Comparison of ENCODE assay signal across 20 cellular contexts in the genomic region with DNA sequence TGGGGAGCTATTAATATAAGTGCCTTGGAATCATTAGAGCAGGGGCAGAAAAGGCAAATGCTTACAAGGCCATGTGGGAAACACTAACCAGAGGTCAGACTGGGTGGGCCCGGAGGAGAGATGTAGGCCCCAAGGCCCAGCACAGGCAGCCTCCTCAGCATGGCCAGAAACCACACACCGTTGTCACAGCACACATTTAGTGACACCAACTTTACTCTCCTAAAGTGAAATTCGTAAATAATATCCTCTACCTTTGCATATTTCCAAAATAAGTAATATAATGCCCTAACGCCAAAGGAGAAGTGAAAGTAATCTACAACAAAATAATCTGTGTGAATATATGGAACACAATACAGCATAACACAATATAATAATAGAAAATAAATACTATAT.
DNase-seq lines count a peak whose midpoint lies in the region; ATAC-seq and TF ChIP-seq lines count a peak whose summit lies in the region.
"Had no signal": no experiment of that assay in that cellular context is flagged by ENCODE, and none has a peak within 500 bp of the region (broad histone marks: within the 10 kb centered on the region; RNA-seq: fewer than 3 reads in every experiment).

No MANE protein-coding gene starts in this region.

- H3K9me2 ChIP-seq in Karpas-422 (replicated peaks; ENCODE audit: insufficient read depth, low read length): no peaks in the 10 kb centered on the region

- DNase-seq in activated effector memory CD4-positive, alpha-beta T cell treated with anti-CD3 and anti-CD28 coated beads, Interleukin-2, amount 50 U/mL, for 16 hours: peak; percentile 13
- DNase-seq in activated effector memory CD4-positive, alpha-beta T cell treated with Interleukin-2 at 50 U/mL for 16 hours: no peak
- DNase-seq in Karpas-422 (peak; percentile 46), germinal center (ENCODE audit: low spot score) (peak; percentile 38), upper lobe of right lung (peak; percentile 8), Kasumi-1 (lab: John Stamatoyannopoulos, UW) (no peak)
- DNase-seq in activated CD8-positive, alpha-beta memory T cell treated with anti-CD3 and anti-CD28 coated beads, Interleukin-2, amount 10 ng/mL, durations not matched to agents 7 days and 5 days: no peak
- DNase-seq: 8988T; CD4-positive, CD25-positive, alpha-beta regulatory T cell; COR-L47; GDM1; KBM-7; NCI-H1048; NCI-H1436 treated with DMSO at 0.1 percent for 48 hours; NCI-H2029; NCI-H345; NCI-H524 treated with DMSO at 0.1 percent for 48 hours; SJCRH30 had no signal

- H3K27me3 Mint-ChIP-seq in activated CD8-positive, alpha-beta memory T cell treated with anti-CD3 and anti-CD28 coated beads, Interleukin-2, amount 10 ng/mL, durations not matched to agents 7 days and 5 days: peaks cover 13% of the 10 kb centered on the region

- TF ChIP-seq CTCF in upper lobe of right lung (IDR thresholded peaks at IDR 0.05): no peak

- H2AFZ ChIP-seq in Karpas-422 (ENCODE audit: low read length): no peak overlapping the region

- H3K27me3 ChIP-seq in Karpas-422 (ENCODE audit: low read length) (no peaks in the 10 kb centered on the region), upper lobe of right lung (no peaks in the 10 kb centered on the region)
- H3K27me3 ChIP-seq: SJCRH30 had no signal

- no peaks in the 10 kb centered on the region for H3K36me3 Mint-ChIP-seq in activated CD8-positive, alpha-beta memory T cell treated with anti-CD3 and anti-CD28 coated beads, Interleukin-2, amount 10 ng/mL, durations not matched to agents 7 days and 5 days

- intact Hi-C loops in upper lobe of right lung (cut with DNase I): no loop called here

- H3K9ac ChIP-seq in Karpas-422 (ENCODE audit: low read length): no peak overlapping the region

- H3K4me1 ChIP-seq in Karpas-422 (ENCODE audit: low read length) (peaks cover 9% of the 10 kb centered on the region), upper lobe of right lung (no peaks in the 10 kb centered on the region)

- H3K4me3 ChIP-seq in Karpas-422 (ENCODE audit: low read length) (no peak overlapping the region), upper lobe of right lung (no peak overlapping the region)
- H3K4me3 ChIP-seq: SJCRH30 had no signal

- H3K4me1 Mint-ChIP-seq in activated CD8-positive, alpha-beta memory T cell treated with anti-CD3 and anti-CD28 coated beads, Interleukin-2, amount 10 ng/mL, durations not matched to agents 7 days and 5 days: no peaks in the 10 kb centered on the region

- H3K9me3 ChIP-seq in Karpas-422 (ENCODE audit: low read length) (no peaks in the 10 kb centered on the region), upper lobe of right lung (no peaks in the 10 kb centered on the region)
- H3K9me3 ChIP-seq: SJCRH30 had no signal

- no peaks in the 10 kb centered on the region for H3K9me3 Mint-ChIP-seq in activated CD8-positive, alpha-beta memory T cell treated with anti-CD3 and anti-CD28 coated beads, Interleukin-2, amount 10 ng/mL, durations not matched to agents 7 days and 5 days (ENCODE audit: low read depth)
- H3K9me3 Mint-ChIP-seq: CD4-positive, CD25-positive, alpha-beta regulatory T cell had no signal

- no peak overlapping the region for H3K4me3 Mint-ChIP-seq in activated CD8-positive, alpha-beta memory T cell treated with anti-CD3 and anti-CD28 coated beads, Interleukin-2, amount 10 ng/mL, durations not matched to agents 7 days and 5 days
- H3K4me3 Mint-ChIP-seq: CD4-positive, CD25-positive, alpha-beta regulatory T cell had no signal

- no peaks in the 10 kb centered on the region for H3K79me2 ChIP-seq in Karpas-422 (ENCODE audit: low read length)

- CTCF ChIA-PET in activated CD8-positive, alpha-beta memory T cell treated with anti-CD3 and anti-CD28 coated beads, Interleukin-2, amount 10 ng/mL, durations not matched to agents 7 days and 5 days (lab: Charles Lee): interaction anchor here (1.5 kb wide), 1 partner anchor 81 kb away, joined by 3 read pairs; no protein-coding TSS in a partner anchor

- H3K36me3 ChIP-seq in Karpas-422 (ENCODE audit: insufficient read depth, low read length) (no peaks in the 10 kb centered on the region), upper lobe of right lung (no peaks in the 10 kb centered on the region)

- H3K27ac ChIP-seq in Karpas-422 (ENCODE audit: low read length): no peak overlapping the region
- H3K27ac ChIP-seq in upper lobe of right lung: no peak overlapping the region
- H3K27ac ChIP-seq: SJCRH30 had no signal

- H3K4me2 ChIP-seq in Karpas-422 (ENCODE audit: low read depth, low read length, poor library complexity, severe bottlenecking): peak overlapping the region; percentile 32

- H4K20me1 ChIP-seq in Karpas-422 (ENCODE audit: insufficient read depth, low read depth, low read length): no peaks in the 10 kb centered on the region

- ATAC-seq in upper lobe of right lung (no peak), HG03565 (IDR thresholded peaks at IDR 0.05; ENCODE audit: unreplicated experiment) (no peak)
- no peak for ATAC-seq in activated CD8-positive, alpha-beta memory T cell treated with anti-CD3 and anti-CD28 coated beads, Interleukin-2, amount 10 ng/mL, durations not matched to agents 7 days and 5 days
- ATAC-seq: Panc1 had no signal

- H3K27ac Mint-ChIP-seq in activated CD8-positive, alpha-beta memory T cell treated with anti-CD3 and anti-CD28 coated beads, Interleukin-2, amount 10 ng/mL, durations not matched to agents 7 days and 5 days: no peak overlapping the region
- H3K27ac Mint-ChIP-seq: CD4-positive, CD25-positive, alpha-beta regulatory T cell had no signal

Comparison
In these comparisons a context has a peak if more than half of its experiments do, and no peak if none do; other contexts are left out.
1. DNase-seq: peak in activated effector memory CD4-positive, alpha-beta T cell treated with anti-CD3 and anti-CD28 coated beads, Interleukin-2, amount 50 U/mL, for 16 hours (single experiment), Karpas-422 (single experiment), germinal center (single experiment) and upper lobe of right lung (single experiment); none in activated effector memory CD4-positive, alpha-beta T cell treated with Interleukin-2 at 50 U/mL for 16 hours (single experiment), Kasumi-1 (0 of 2) and activated CD8-positive, alpha-beta memory T cell treated with anti-CD3 and anti-CD28 coated beads, Interleukin-2, amount 10 ng/mL, durations not matched to agents 7 days and 5 days (single experiment).